In the genomic region with DNA sequence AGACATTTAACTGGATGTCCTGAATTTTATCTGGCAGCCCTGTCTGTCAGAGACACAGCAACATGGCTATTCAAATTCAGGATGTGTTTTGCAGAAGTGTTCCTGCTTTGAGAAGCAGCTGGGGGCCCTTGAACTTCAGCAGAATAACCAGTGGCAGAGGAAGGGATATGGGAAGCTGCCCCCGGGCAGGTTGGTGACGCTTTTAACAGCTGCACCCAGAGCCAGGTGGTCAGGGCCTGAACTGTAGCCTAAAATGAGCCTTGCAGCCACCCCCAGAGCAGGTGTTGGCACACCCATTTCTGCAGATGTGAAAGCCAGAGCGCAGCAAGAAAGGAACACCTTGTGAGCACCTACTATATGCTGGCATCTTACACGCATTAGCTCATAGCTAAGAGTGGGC, we compare ENCODE assay signal across 10 cellular contexts.
DNase-seq lines count a peak whose midpoint lies in the region; ATAC-seq, FAIRE-seq and TF ChIP-seq lines count a peak whose summit lies in the region.
"Had no signal": no experiment of that assay in that cellular context is flagged by ENCODE, and none has a peak within 500 bp of the region (broad histone marks: within the 10 kb centered on the region; RNA-seq: fewer than 3 reads in every experiment).

No MANE protein-coding gene starts in this region.

- H3K9ac ChIP-seq in iPS-20b (ENCODE audit: low read depth, low read length), result peak overlapping the region; percentile 45; the same call in 1 of the 2 replicates

- peak overlapping the region; percentile 33; the same call in 1 of the 2 replicates for H3K4me3 ChIP-seq in iPS-20b (ENCODE audit: low read length)

- DNase-seq in GM13977 (ENCODE audit: low spot score) (peak; percentile 34), NAMALWA (ENCODE audit: low spot score) (peak; percentile 98), GM19239 (ENCODE audit: insufficient read length, low spot score) (no peak), inferior parietal cortex (ENCODE audit: extremely low spot score) (no peak), globus pallidus (ENCODE audit: low spot score) (no peak)
- DNase-seq: stimulated activated CD4-positive, alpha-beta T cell treated with anti-CD3 and anti-CD28 coated beads, Interleukin-4, amount 100 ng/mL, for 1 hour had no signal

- ATAC-seq in GM21717 (IDR thresholded peaks at IDR 0.05; ENCODE audit: unreplicated experiment) (peak; percentile 60), HG03520 (IDR thresholded peaks at IDR 0.05; ENCODE audit: unreplicated experiment) (no peak)
- ATAC-seq: T-cell had no signal

- TF ChIP-seq CTCF in GM13977 (IDR thresholded peaks at IDR 0.05; ENCODE audit: extremely low read depth, insufficient read depth, missing control alignments), result no peak

- in situ Hi-C loops in GM13977 (cut with MboI; ENCODE audit: low pct_unique_long_range_greater_than_20kb, low sequenced_read_pairs, unreplicated experiment), result no loop called here

- no peak overlapping the region for H3K27ac ChIP-seq in iPS-20b (ENCODE audit: low read length)

- no peak for FAIRE-seq in GM19239 (lab: Jason Lieb, UNC)

- no peaks in the 10 kb centered on the region for H3K9me3 ChIP-seq in iPS-20b (ENCODE audit: insufficient read depth, low read depth, low read length)

- H3K4me1 ChIP-seq in iPS-20b (ENCODE audit: insufficient read depth, low read length), result peaks cover 25% of the 10 kb centered on the region

- no peaks in the 10 kb centered on the region for H3K36me3 ChIP-seq in iPS-20b (ENCODE audit: insufficient read depth, low read depth, low read length)

- H3K27me3 ChIP-seq in iPS-20b (ENCODE audit: insufficient read depth, low read length), result no peaks in the 10 kb centered on the region

Comparison
In these comparisons a context has a peak if more than half of its experiments do, and no peak if none do; other contexts are left out.
1. DNase-seq: peak in GM13977 (single experiment) and NAMALWA (single experiment); none in GM19239 (single experiment), inferior parietal cortex (single experiment) and globus pallidus (single experiment).